Comparison of ENCODE assay signal across 13 cellular contexts in the genomic region with DNA sequence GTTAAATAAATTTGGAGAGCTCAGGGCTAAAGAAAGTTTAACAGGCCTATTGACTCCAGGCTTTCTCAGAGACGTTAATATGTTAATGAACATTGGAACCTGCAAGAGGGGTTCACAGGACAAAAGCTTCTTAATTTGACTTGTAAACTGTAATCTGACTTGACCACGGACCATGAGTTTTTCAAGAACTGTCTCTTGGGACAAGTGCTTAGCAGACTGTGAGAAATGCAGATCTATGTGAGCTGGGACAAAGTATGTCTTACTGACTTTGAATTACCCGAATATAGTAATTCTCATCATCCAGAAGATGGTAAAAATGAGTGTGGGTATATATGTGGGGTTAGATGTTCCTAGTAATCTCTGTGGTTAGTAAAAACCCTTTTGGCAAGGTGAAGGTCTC.
A peak's percentile ranks its signal among the peaks of the same experiment; 100 is the strongest.
DNase-seq lines count a peak whose midpoint lies in the region; ATAC-seq and TF ChIP-seq lines count a peak whose summit lies in the region.
"Had no signal": no experiment of that assay in that cellular context is flagged by ENCODE, and none has a peak within 500 bp of the region (broad histone marks: within the 10 kb centered on the region; RNA-seq: fewer than 3 reads in every experiment).

No MANE protein-coding gene starts in this region.

- intact Hi-C loops in CD4-positive, alpha-beta T cell (cut with DNase I, micrococcal nuclease) = no loop called here

- no peaks in the 10 kb centered on the region for H3K27me3 ChIP-seq in GM23338 (ENCODE audit: insufficient read depth)
- H3K27me3 ChIP-seq in Karpas-422 (ENCODE audit: low read length) = no peaks in the 10 kb centered on the region
- H3K27me3 ChIP-seq in CD4-positive, alpha-beta T cell (ENCODE audit: control insufficient read depth, insufficient read depth, low read length) = no peaks in the 10 kb centered on the region
- H3K27me3 ChIP-seq: BE2C had no signal

- peak; percentile 9 for DNase-seq in GM23338 (ENCODE audit: low spot score)
- peak; percentile 61 for DNase-seq in Karpas-422
- DNase-seq in NCI-H524 treated with DMSO at 0.1 percent for 48 hours (lab: John Stamatoyannopoulos, UW) = no peak
- DNase-seq in epidermal melanocyte (ENCODE audit: insufficient read length, low spot score) = no peak
- DNase-seq in HEK293T (ENCODE audit: extremely low spot score) = no peak
- DNase-seq in CD4-positive, alpha-beta T cell = no peak
- DNase-seq: BE2C, DMS53, GM23248, H9, Kasumi-1 had no signal

- H3K4me3 Mint-ChIP-seq in GM23338 = no peak overlapping the region
- no peak overlapping the region for H3K4me3 Mint-ChIP-seq in CD4-positive, alpha-beta T cell
- H3K4me3 Mint-ChIP-seq: H9 had no signal

- H3K4me1 ChIP-seq in GM23338 (ENCODE audit: insufficient read depth) = peaks cover 12% of the 10 kb centered on the region
- H3K4me1 ChIP-seq in Karpas-422 (ENCODE audit: low read length) = peaks cover 11% of the 10 kb centered on the region
- H3K4me1 ChIP-seq: BE2C had no signal

- no peaks in the 10 kb centered on the region for H3K9me2 ChIP-seq in GM23338 (ENCODE audit: insufficient read depth)
- H3K9me2 ChIP-seq in Karpas-422 (replicated peaks; ENCODE audit: insufficient read depth, low read length) = no peaks in the 10 kb centered on the region

- H3K4me2 ChIP-seq in GM23338 (peak overlapping the region; percentile 25; the same call in 1 of the 2 replicates), Karpas-422 (ENCODE audit: low read depth, low read length, poor library complexity, severe bottlenecking) (no peak overlapping the region)

- H3K9ac ChIP-seq in Karpas-422 (ENCODE audit: low read length) = no peak overlapping the region
- H3K9ac ChIP-seq: GM23248 had no signal

- no peaks in the 10 kb centered on the region for H3K79me2 ChIP-seq in GM23338 (replicated peaks; ENCODE audit: insufficient read depth)
- no peaks in the 10 kb centered on the region for H3K79me2 ChIP-seq in Karpas-422 (ENCODE audit: low read length)

- no peaks in the 10 kb centered on the region for H3K27me3 Mint-ChIP-seq in GM23338 (ENCODE audit: insufficient read depth, low read depth, poor library complexity)
- peaks cover 6% of the 10 kb centered on the region for H3K27me3 Mint-ChIP-seq in CD4-positive, alpha-beta T cell

- ATAC-seq in GM18520 (IDR thresholded peaks at IDR 0.05; ENCODE audit: unreplicated experiment) (peak; percentile 74), GM23338 (no peak)
- no peak for ATAC-seq in CD4-positive, alpha-beta T cell (ENCODE audit: poor library complexity)

- no peak overlapping the region for H3K27ac Mint-ChIP-seq in GM23338
- no peak overlapping the region for H3K27ac Mint-ChIP-seq in CD4-positive, alpha-beta T cell
- H3K27ac Mint-ChIP-seq: H9 had no signal

- no peak for TF ChIP-seq CTCF in GM23338 (conservative IDR thresholded peaks at IDR 0.05; ENCODE audit: low read depth in 2 of 2)
- no peak for TF ChIP-seq CTCF in CD4-positive, alpha-beta T cell (IDR thresholded peaks at IDR 0.05)

- H2AFZ ChIP-seq in GM23338 = peak overlapping the region; percentile 44; the same call in 1 of the 2 replicates
- no peak overlapping the region for H2AFZ ChIP-seq in Karpas-422 (ENCODE audit: low read length)
- H2AFZ ChIP-seq: GM23248 had no signal

- no peaks in the 10 kb centered on the region for H3F3A ChIP-seq in GM23338 (replicated peaks; ENCODE audit: low read depth)

- H3K27ac ChIP-seq in GM23338 (ENCODE audit: low read depth) (no peak overlapping the region), Karpas-422 (ENCODE audit: low read length) (no peak overlapping the region)
- no peak overlapping the region for H3K27ac ChIP-seq in CD4-positive, alpha-beta T cell (ENCODE audit: low read depth, low read length)
- H3K27ac ChIP-seq: GM23248, HL-60 had no signal

- POLR2A ChIA-PET in HEK293T (lab: Yijun Ruan, JAX) = no interaction called here
- POLR2A ChIA-PET in CD4-positive, alpha-beta T cell (lab: Charles Lee) = no interaction called here

- H4K20me1 ChIP-seq in GM23338 (replicated peaks; ENCODE audit: insufficient read depth) (no peaks in the 10 kb centered on the region), Karpas-422 (ENCODE audit: insufficient read depth, low read depth, low read length) (no peaks in the 10 kb centered on the region)

- H3K4me3 ChIP-seq in GM23338 (no peak overlapping the region), Karpas-422 (ENCODE audit: low read length) (no peak overlapping the region)
- H3K4me3 ChIP-seq: GM23248 had no signal

- CTCF ChIA-PET in HEK293T (lab: Yijun Ruan, JAX) = no interaction called here
- CTCF ChIA-PET in CD4-positive, alpha-beta T cell (lab: Charles Lee) = no interaction called here

- no peaks in the 10 kb centered on the region for H3K36me3 Mint-ChIP-seq in GM23338 (ENCODE audit: low read depth)
- no peaks in the 10 kb centered on the region for H3K36me3 Mint-ChIP-seq in CD4-positive, alpha-beta T cell (ENCODE audit: low read depth)

- no peaks in the 10 kb centered on the region for H3K9me3 ChIP-seq in Karpas-422 (ENCODE audit: low read length)
- no peaks in the 10 kb centered on the region for H3K9me3 ChIP-seq in CD4-positive, alpha-beta T cell (ENCODE audit: control insufficient read depth, low read length)
- H3K9me3 ChIP-seq: BE2C had no signal

- no peaks in the 10 kb centered on the region for H3K36me3 ChIP-seq in GM23338 (ENCODE audit: insufficient read depth)
- H3K36me3 ChIP-seq in Karpas-422 (ENCODE audit: insufficient read depth, low read length) = no peaks in the 10 kb centered on the region
- H3K36me3 ChIP-seq: BE2C had no signal

- no peaks in the 10 kb centered on the region for H3K9me3 Mint-ChIP-seq in GM23338
- no peaks in the 10 kb centered on the region for H3K9me3 Mint-ChIP-seq in CD4-positive, alpha-beta T cell
- H3K9me3 Mint-ChIP-seq: H9 had no signal

- H3K4me1 Mint-ChIP-seq in GM23338 = peaks cover 9% of the 10 kb centered on the region; the same call in 2 of the 3 replicates
- no peaks in the 10 kb centered on the region for H3K4me1 Mint-ChIP-seq in CD4-positive, alpha-beta T cell (ENCODE audit: low read depth)

TF ChIP-seq in HEK293T, 16 proteins besides CTCF, POLR2A, EP300 and RAD21:
- TF ChIP-seq NFRKB (IDR thresholded peaks at IDR 0.05) (no peak), ZNF384 (IDR thresholded peaks at IDR 0.05) (no peak), BHLHE40 (IDR thresholded peaks at IDR 0.05; ENCODE audit: borderline replicate concordance) (no peak), LEF1 (IDR thresholded peaks at IDR 0.05; ENCODE audit: borderline replicate concordance) (no peak), FOXK2 (IDR thresholded peaks at IDR 0.05) (no peak), SUZ12 (IDR thresholded peaks at IDR 0.05) (no peak)

Comparison
In these comparisons a context has a peak if more than half of its experiments do, and no peak if none do; other contexts are left out.
1. DNase-seq: peak in GM23338 (single experiment) and Karpas-422 (single experiment); none in NCI-H524 treated with DMSO at 0.1 percent for 48 hours (single experiment), epidermal melanocyte (single experiment), HEK293T (single experiment) and CD4-positive, alpha-beta T cell (0 of 10).